In genomic region chr1:74160045-74160444, GRCh38 we compare ENCODE assay signal across 20 cellular contexts. TPM values are rescaled to one million over a fixed set of nuclear protein-coding genes. Genes with fewer than 3 reads are reported as not detected.
A peak's percentile ranks its signal among the peaks of the same experiment; 100 is the strongest.
DNase-seq lines count a peak whose midpoint lies in the region; ATAC-seq, FAIRE-seq and TF ChIP-seq lines count a peak whose summit lies in the region.
"Had no signal": no experiment of that assay in that cellular context is flagged by ENCODE, and none has a peak within 500 bp of the region (broad histone marks: within the 10 kb centered on the region; RNA-seq: fewer than 3 reads in every experiment).

No MANE protein-coding gene starts in this region.

- H3K27ac ChIP-seq in right cardiac atrium (ENCODE audit: low read length), result no peak overlapping the region
- no peak overlapping the region for H3K27ac ChIP-seq in keratinocyte (ENCODE audit: control insufficient read depth, insufficient read depth, low read length)
- H3K27ac ChIP-seq: 22Rv1; BLaER1 treated with 17β-estradiol and CSF1 and Interleukin-3, amounts not matched to agents 10 nM and 100 nM; HL-60 had no signal

- no peak for FAIRE-seq in keratinocyte (lab: Jason Lieb, UNC)
- FAIRE-seq: GM12878, H54, HTR-8/SVneo had no signal

- no peaks in the 10 kb centered on the region for H4K20me1 ChIP-seq in keratinocyte (ENCODE audit: control insufficient read depth, extremely low read depth, insufficient read depth, low read length)
- H4K20me1 ChIP-seq: BLaER1 treated with 17β-estradiol and CSF1 and Interleukin-3, amounts not matched to agents 10 nM and 100 nM had no signal

- H3K4me3 ChIP-seq in right cardiac atrium (ENCODE audit: low read length), result no peak overlapping the region
- no peak overlapping the region for H3K4me3 ChIP-seq in epithelial cell of esophagus (ENCODE audit: low read length)
- no peak overlapping the region for H3K4me3 ChIP-seq in keratinocyte (ENCODE audit: control insufficient read depth in 2 of 3, extremely low read depth in 1 of 3, insufficient read depth in 2 of 3, low read depth in 1 of 3, low read length in 3 of 3)
- H3K4me3 ChIP-seq: BLaER1 treated with 17β-estradiol and CSF1 and Interleukin-3, amounts not matched to agents 10 nM and 100 nM; GM12878; GM23338 had no signal

- H3K9ac ChIP-seq in keratinocyte (ENCODE audit: control insufficient read depth, extremely low read depth, insufficient read depth, low read length), result no peak overlapping the region
- H3K9ac ChIP-seq: BLaER1 treated with 17β-estradiol and CSF1 and Interleukin-3, amounts not matched to agents 10 nM and 100 nM had no signal

- no peaks in the 10 kb centered on the region for H3K9me1 ChIP-seq in keratinocyte (ENCODE audit: control insufficient read depth, extremely low read depth, insufficient read depth, low read length)

- intact Hi-C loops in left ventricle myocardium superior (cut with micrococcal nuclease) (no loop called here), right cardiac atrium (cut with DNase I) (no loop called here)

- no peaks in the 10 kb centered on the region for H3K4me1 ChIP-seq in right cardiac atrium (ENCODE audit: control insufficient read depth, insufficient read depth, low read length)
- H3K4me1 ChIP-seq in keratinocyte (ENCODE audit: control insufficient read depth, extremely low read depth, insufficient read depth, low read length), result no peaks in the 10 kb centered on the region
- H3K4me1 ChIP-seq: BLaER1 treated with 17β-estradiol and CSF1 and Interleukin-3, amounts not matched to agents 10 nM and 100 nM had no signal

- H3K9me3 ChIP-seq in right cardiac atrium (ENCODE audit: control insufficient read depth, low read length), result no peaks in the 10 kb centered on the region
- H3K9me3 ChIP-seq in keratinocyte (ENCODE audit: control insufficient read depth, low read depth, low read length), result no peaks in the 10 kb centered on the region
- H3K9me3 ChIP-seq: BLaER1 treated with 17β-estradiol and CSF1 and Interleukin-3, amounts not matched to agents 10 nM and 100 nM had no signal

- WGBS in right cardiac atrium, result 43% methylated on average over 2 of the region's 2 CpGs

- H3K36me3 ChIP-seq in keratinocyte (ENCODE audit: control insufficient read depth in 2 of 2, extremely low read depth in 1 of 2, insufficient read depth in 2 of 2, low read length in 2 of 2), result no peaks in the 10 kb centered on the region
- H3K36me3 ChIP-seq: BLaER1 treated with 17β-estradiol and CSF1 and Interleukin-3, amounts not matched to agents 10 nM and 100 nM had no signal

- no peaks in the 10 kb centered on the region for H3K79me2 ChIP-seq in keratinocyte (ENCODE audit: control insufficient read depth, insufficient read depth, low read length)

- TF ChIP-seq CTCF in epithelial cell of esophagus (IDR thresholded peaks at IDR 0.05; ENCODE audit: insufficient read depth, low read depth, low read length, missing control alignments), result no peak
- no peak for TF ChIP-seq CTCF in keratinocyte (optimal IDR thresholded peaks at IDR 0.05 in 1 of 3, IDR thresholded peaks at IDR 0.05 in 1 of 3, conservative IDR thresholded peaks at IDR 0.05 in 1 of 3; ENCODE audit: extremely low read depth in 1 of 3, insufficient read depth in 2 of 3, low read length in 3 of 3)

- peak; percentile 51 for ATAC-seq in left ventricle myocardium superior
- no peak for ATAC-seq in right cardiac atrium
- ATAC-seq: CD8-positive, alpha-beta T cell; GM12878; GM23338 had no signal

- H3K27me3 ChIP-seq in right cardiac atrium (ENCODE audit: control insufficient read depth, insufficient read depth) (no peaks in the 10 kb centered on the region), keratinocyte (ENCODE audit: control insufficient read depth, extremely low read depth, insufficient read depth, low read length) (no peaks in the 10 kb centered on the region)
- H3K27me3 ChIP-seq: BLaER1 treated with 17β-estradiol and CSF1 and Interleukin-3, amounts not matched to agents 10 nM and 100 nM had no signal

- no peak overlapping the region for H2AFZ ChIP-seq in keratinocyte (ENCODE audit: control insufficient read depth, low read length)
- H2AFZ ChIP-seq: GM23338 had no signal

- dilution Hi-C loops in keratinocyte (cut with MboI; ENCODE audit: extremely low pct_ligation_motif_present, low sequenced_read_pairs), result no loop called here

- no peak overlapping the region for H3K4me2 ChIP-seq in keratinocyte (ENCODE audit: control insufficient read depth, extremely low read depth, insufficient read depth, low read depth, low read length)
- H3K4me2 ChIP-seq: BLaER1 treated with 17β-estradiol and CSF1 and Interleukin-3, amounts not matched to agents 10 nM and 100 nM; GM23338 had no signal

- DNase-seq in NCI-H1105 treated with DMSO at 0.1 percent for 48 hours (lab: John Stamatoyannopoulos, UW) (peak; percentile 16), NCI-H1105 (lab: John Stamatoyannopoulos, UW) (no peak), left ventricle myocardium superior (no peak), right cardiac atrium (no peak), epithelial cell of esophagus (ENCODE audit: low read depth) (peak; percentile 97), keratinocyte (ENCODE audit: low read depth, low spot score) (peak; percentile 21), AG08395 (ENCODE audit: low spot score) (no peak), 8988T (no peak)
- DNase-seq: Calu3; CD8-positive, alpha-beta T cell; DND-41; EL; HCEC 1CT had no signal

RNA-seq across cellular contexts. Expression of gene LRRIQ3, which starts 37.9 kb away (rescaled TPM):
- total RNA-seq in left ventricle myocardium superior (0.35 TPM), right cardiac atrium (1 to 10 TPM in 1 of 4 donors, under 1 TPM in 3; 0.19 to 1.3 (median 0.84) TPM)
- polyA plus RNA-seq in right cardiac atrium (0.36 TPM), keratinocyte (0.94 to 1.8 TPM (median 1.1 TPM) in 3 replicates)
- 0.50 TPM for polyA plus RNA-seq in keratinocyte (2011; ENCODE audit: low read depth)
- 1.0 and 1.5 TPM in 2 replicates for polyA plus RNA-seq in keratinocyte (2011; cell fraction: cytosol; rRNA removed)
- polyA plus RNA-seq in keratinocyte (2011; cell fraction: nucleus; rRNA removed), result 0.39 and 0.67 TPM in 2 replicates
- polyA plus RNA-seq in keratinocyte (2012; ENCODE audit: low replicate concordance), result 0.30 and 1.8 TPM in 2 replicates
- polyA minus RNA-seq in keratinocyte, result 0.76 to 1.7 TPM in 2 of 3 replicates, not detected in the other
- 1.2 TPM for polyA minus RNA-seq in keratinocyte (2011; cell fraction: cytosol; rRNA and poly(A)+ RNA removed)
- polyA minus RNA-seq in keratinocyte (2011; cell fraction: nucleus; rRNA and poly(A)+ RNA removed), result 0.47 TPM in 1 of 2 replicates, not detected in the other
- total RNA-seq: CD8-positive, alpha-beta T cell had no signal

RNA-seq across cellular contexts. Expression of gene FPGT, which starts 38.0 kb away (rescaled TPM):
- total RNA-seq in left ventricle myocardium superior, result 12.2 TPM
- 10 to 100 TPM; 12.8 to 20.9 (median 15.3) TPM for total RNA-seq in right cardiac atrium
- polyA plus RNA-seq in right cardiac atrium, result 7.6 TPM
- 12.9 to 23.6 TPM (median 15.4 TPM) in 3 replicates for polyA plus RNA-seq in keratinocyte
- polyA plus RNA-seq in keratinocyte (2011; ENCODE audit: low read depth), result 4.3 TPM
- 12.2 and 25.2 TPM in 2 replicates for polyA plus RNA-seq in keratinocyte (2011; cell fraction: cytosol; rRNA removed)
- polyA plus RNA-seq in keratinocyte (2011; cell fraction: nucleus; rRNA removed), result 10.8 and 21.3 TPM in 2 replicates
- 9.4 and 11.8 TPM in 2 replicates for polyA plus RNA-seq in keratinocyte (2012; ENCODE audit: low replicate concordance)
- polyA minus RNA-seq in keratinocyte, result 0.56 to 17.6 TPM (median 10.0 TPM) in 3 replicates
- 6.9 TPM for polyA minus RNA-seq in keratinocyte (2011; cell fraction: cytosol; rRNA and poly(A)+ RNA removed)
- polyA minus RNA-seq in keratinocyte (2011; cell fraction: nucleus; rRNA and poly(A)+ RNA removed), result 9.1 and 9.2 TPM in 2 replicates

Comparison
In these comparisons a context has a peak if more than half of its experiments do, and no peak if none do; other contexts are left out.
1. DNase-seq: peak in NCI-H1105 treated with DMSO at 0.1 percent for 48 hours (single experiment), epithelial cell of esophagus (single experiment) and keratinocyte (single experiment); none in NCI-H1105 (single experiment), left ventricle myocardium superior (single experiment), right cardiac atrium (0 of 3), AG08395 (single experiment) and 8988T (single experiment).